ENCODE assay signal across 1 cellular context in genomic region chr11:12377106-12377823, GRCh38.
TF ChIP-seq lines count a peak whose summit lies in the region.

Gene PARVA (plus strand): TSS chr11:12377571. CDS start chr11:12377648, 77 bp downstream.

TF ChIP-seq in HepG2, 621 proteins besides CTCF, POLR2A, EP300 and RAD21 (continued from another document):
- TF ChIP-seq, protein P1, sequence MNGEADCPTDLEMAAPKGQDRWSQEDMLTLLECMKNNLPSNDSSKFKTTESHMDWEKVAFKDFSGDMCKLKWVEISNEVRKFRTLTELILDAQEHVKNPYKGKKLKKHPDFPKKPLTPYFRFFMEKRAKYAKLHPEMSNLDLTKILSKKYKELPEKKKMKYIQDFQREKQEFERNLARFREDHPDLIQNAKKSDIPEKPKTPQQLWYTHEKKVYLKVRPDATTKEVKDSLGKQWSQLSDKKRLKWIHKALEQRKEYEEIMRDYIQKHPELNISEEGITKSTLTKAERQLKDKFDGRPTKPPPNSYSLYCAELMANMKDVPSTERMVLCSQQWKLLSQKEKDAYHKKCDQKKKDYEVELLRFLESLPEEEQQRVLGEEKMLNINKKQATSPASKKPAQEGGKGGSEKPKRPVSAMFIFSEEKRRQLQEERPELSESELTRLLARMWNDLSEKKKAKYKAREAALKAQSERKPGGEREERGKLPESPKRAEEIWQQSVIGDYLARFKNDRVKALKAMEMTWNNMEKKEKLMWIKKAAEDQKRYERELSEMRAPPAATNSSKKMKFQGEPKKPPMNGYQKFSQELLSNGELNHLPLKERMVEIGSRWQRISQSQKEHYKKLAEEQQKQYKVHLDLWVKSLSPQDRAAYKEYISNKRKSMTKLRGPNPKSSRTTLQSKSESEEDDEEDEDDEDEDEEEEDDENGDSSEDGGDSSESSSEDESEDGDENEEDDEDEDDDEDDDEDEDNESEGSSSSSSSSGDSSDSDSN (CRISPR knock-in tag; IDR thresholded peaks at IDR 0.05), result peak; percentile 54; the same call in 1 of the 2 replicates
- TF ChIP-seq NR2F1 (CRISPR knock-in tag; IDR thresholded peaks at IDR 0.05), result no peak
- TF ChIP-seq POLR2AphosphoS5 (IDR thresholded peaks at IDR 0.05; ENCODE audit: low read depth, low read length), result no peak; the same call in 1 of the 2 replicates
- TF ChIP-seq ZEB1 (IDR thresholded peaks at IDR 0.05; ENCODE audit: insufficient replicate concordance, low read depth), result no peak
- TF ChIP-seq ATF2 (CRISPR knock-in tag; IDR thresholded peaks at IDR 0.05), result no peak
- 0 out of 2 replicates have a peak, but pooled peaks have one; percentile 45 for TF ChIP-seq ZNF724P (CRISPR knock-in tag; IDR thresholded peaks at IDR 0.05; ENCODE audit: borderline replicate concordance)
- 0 out of 2 replicates have a peak, but pooled peaks have one; percentile 43 for TF ChIP-seq REPIN1 (CRISPR knock-in tag; IDR thresholded peaks at IDR 0.05; ENCODE audit: borderline replicate concordance, low read depth)
- peak; percentile 33 for TF ChIP-seq TEAD3 (CRISPR knock-in tag; optimal IDR thresholded peaks at IDR 0.05; ENCODE audit: borderline replicate concordance)
- TF ChIP-seq PREB (CRISPR knock-in tag; IDR thresholded peaks at IDR 0.05), result no peak
- TF ChIP-seq HMGXB4 (CRISPR knock-in tag; IDR thresholded peaks at IDR 0.05; ENCODE audit: borderline replicate concordance in 1 of 2, low read depth in 1 of 2), result peak in 1 of 2 experiments; percentile 27; a peak in 1 of 4 replicates
- TF ChIP-seq SRSF1 (optimal IDR thresholded peaks at IDR 0.05; ENCODE audit: low read depth, low read length), result peak; percentile 38
- TF ChIP-seq ZNF292 (CRISPR knock-in tag; IDR thresholded peaks at IDR 0.05; ENCODE audit: borderline replicate concordance, low read depth), result no peak
- TF ChIP-seq KAT2B (IDR thresholded peaks at IDR 0.05; ENCODE audit: borderline replicate concordance, low read depth, low read length), result no peak
- no peak for TF ChIP-seq STAG1 (CRISPR knock-in tag; IDR thresholded peaks at IDR 0.05)
- TF ChIP-seq ZNF788 (CRISPR knock-in tag; IDR thresholded peaks at IDR 0.05; ENCODE audit: borderline replicate concordance), result 0 out of 2 replicates have a peak, but pooled peaks have one; percentile 32
- TF ChIP-seq DMAP1 (CRISPR knock-in tag; IDR thresholded peaks at IDR 0.05), result peak; percentile 59; the same call in 1 of the 2 replicates
- TF ChIP-seq, protein P2, sequence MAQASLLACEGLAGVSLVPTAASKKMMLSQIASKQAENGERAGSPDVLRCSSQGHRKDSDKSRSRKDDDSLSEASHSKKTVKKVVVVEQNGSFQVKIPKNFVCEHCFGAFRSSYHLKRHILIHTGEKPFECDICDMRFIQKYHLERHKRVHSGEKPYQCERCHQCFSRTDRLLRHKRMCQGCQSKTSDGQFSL (CRISPR knock-in tag; IDR thresholded peaks at IDR 0.05), result 0 out of 2 replicates have a peak, but pooled peaks have one; percentile 15
- 0 out of 2 replicates have a peak, but pooled peaks have one; percentile 33 for TF ChIP-seq SNAPC2 (CRISPR knock-in tag; IDR thresholded peaks at IDR 0.05)
- TF ChIP-seq ZBTB7B (CRISPR knock-in tag; IDR thresholded peaks at IDR 0.05), result no peak
- no peak for TF ChIP-seq ZNF576 (CRISPR knock-in tag; IDR thresholded peaks at IDR 0.05)
- no peak for TF ChIP-seq TRIM22 (IDR thresholded peaks at IDR 0.05)
- TF ChIP-seq TGIF2 (CRISPR knock-in tag; IDR thresholded peaks at IDR 0.05), result 0 out of 2 replicates have a peak, but pooled peaks have one; percentile 6
- 0 out of 2 replicates have a peak, but pooled peaks have one; percentile 25 for TF ChIP-seq ELF3 (CRISPR knock-in tag; IDR thresholded peaks at IDR 0.05)
- peak; percentile 24 for TF ChIP-seq ASH2L (IDR thresholded peaks at IDR 0.05; ENCODE audit: insufficient read length, low read depth, low read length)
- TF ChIP-seq, protein P3, sequence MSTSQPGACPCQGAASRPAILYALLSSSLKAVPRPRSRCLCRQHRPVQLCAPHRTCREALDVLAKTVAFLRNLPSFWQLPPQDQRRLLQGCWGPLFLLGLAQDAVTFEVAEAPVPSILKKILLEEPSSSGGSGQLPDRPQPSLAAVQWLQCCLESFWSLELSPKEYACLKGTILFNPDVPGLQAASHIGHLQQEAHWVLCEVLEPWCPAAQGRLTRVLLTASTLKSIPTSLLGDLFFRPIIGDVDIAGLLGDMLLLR (CRISPR knock-in tag; IDR thresholded peaks at IDR 0.05), result 0 out of 2 replicates have a peak, but pooled peaks have one; percentile 44
- TF ChIP-seq MBNL3 (CRISPR knock-in tag; conservative IDR thresholded peaks at IDR 0.05), result no peak
- no peak for TF ChIP-seq SOX6 (IDR thresholded peaks at IDR 0.05)
- 0 out of 2 replicates have a peak, but pooled peaks have one; percentile 15 for TF ChIP-seq SOX6 (CRISPR knock-in tag; IDR thresholded peaks at IDR 0.05)
- peak; percentile 88 for TF ChIP-seq PHF8 (CRISPR knock-in tag; IDR thresholded peaks at IDR 0.05)
- no peak for TF ChIP-seq ZNF564 (CRISPR knock-in tag; IDR thresholded peaks at IDR 0.05)
- TF ChIP-seq ZNF468 (CRISPR knock-in tag; IDR thresholded peaks at IDR 0.05), result no peak
- TF ChIP-seq ZNF333 (CRISPR knock-in tag; IDR thresholded peaks at IDR 0.05; ENCODE audit: borderline replicate concordance), result peak; percentile 48; the same call in 1 of the 2 replicates
- TF ChIP-seq RFXAP (CRISPR knock-in tag; IDR thresholded peaks at IDR 0.05; ENCODE audit: borderline replicate concordance), result 0 out of 2 replicates have a peak, but pooled peaks have one; percentile 28
- peak; percentile 36 for TF ChIP-seq XRCC5 (optimal IDR thresholded peaks at IDR 0.05; ENCODE audit: low read length)
- TF ChIP-seq POLR2AphosphoS2 (IDR thresholded peaks at IDR 0.05; ENCODE audit: low read depth, low read length), result no peak
- TF ChIP-seq NCOA5 (CRISPR knock-in tag; IDR thresholded peaks at IDR 0.05), result no peak
- no peak; the same call in none of the 2 replicates for TF ChIP-seq TOPORS (CRISPR knock-in tag; IDR thresholded peaks at IDR 0.05)
- TF ChIP-seq ZNF567 (CRISPR knock-in tag; IDR thresholded peaks at IDR 0.05; ENCODE audit: borderline replicate concordance), result 0 out of 2 replicates have a peak, but pooled peaks have one; percentile 38
- TF ChIP-seq, protein P4, sequence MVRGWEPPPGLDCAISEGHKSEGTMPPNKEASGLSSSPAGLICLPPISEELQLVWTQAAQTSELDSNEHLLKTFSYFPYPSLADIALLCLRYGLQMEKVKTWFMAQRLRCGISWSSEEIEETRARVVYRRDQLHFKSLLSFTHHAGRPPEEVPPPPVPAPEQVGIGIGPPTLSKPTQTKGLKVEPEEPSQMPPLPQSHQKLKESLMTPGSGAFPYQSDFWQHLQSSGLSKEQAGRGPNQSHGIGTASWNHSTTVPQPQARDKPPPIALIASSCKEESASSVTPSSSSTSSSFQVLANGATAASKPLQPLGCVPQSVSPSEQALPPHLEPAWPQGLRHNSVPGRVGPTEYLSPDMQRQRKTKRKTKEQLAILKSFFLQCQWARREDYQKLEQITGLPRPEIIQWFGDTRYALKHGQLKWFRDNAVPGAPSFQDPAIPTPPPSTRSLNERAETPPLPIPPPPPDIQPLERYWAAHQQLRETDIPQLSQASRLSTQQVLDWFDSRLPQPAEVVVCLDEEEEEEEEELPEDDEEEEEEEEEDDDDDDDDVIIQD (CRISPR knock-in tag; IDR thresholded peaks at IDR 0.05; ENCODE audit: low read depth), result no peak
- no peak for TF ChIP-seq ZNF577 (CRISPR knock-in tag; IDR thresholded peaks at IDR 0.05; ENCODE audit: borderline replicate concordance, low read depth)
- no peak; the same call in 1 of the 2 replicates for TF ChIP-seq ZNF589 (CRISPR knock-in tag; conservative IDR thresholded peaks at IDR 0.05)
- TF ChIP-seq, protein P5, sequence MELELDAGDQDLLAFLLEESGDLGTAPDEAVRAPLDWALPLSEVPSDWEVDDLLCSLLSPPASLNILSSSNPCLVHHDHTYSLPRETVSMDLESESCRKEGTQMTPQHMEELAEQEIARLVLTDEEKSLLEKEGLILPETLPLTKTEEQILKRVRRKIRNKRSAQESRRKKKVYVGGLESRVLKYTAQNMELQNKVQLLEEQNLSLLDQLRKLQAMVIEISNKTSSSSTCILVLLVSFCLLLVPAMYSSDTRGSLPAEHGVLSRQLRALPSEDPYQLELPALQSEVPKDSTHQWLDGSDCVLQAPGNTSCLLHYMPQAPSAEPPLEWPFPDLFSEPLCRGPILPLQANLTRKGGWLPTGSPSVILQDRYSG (CRISPR knock-in tag; IDR thresholded peaks at IDR 0.05), result peak; percentile 9; the same call in 1 of the 2 replicates
- TF ChIP-seq ZNF563 (CRISPR knock-in tag; IDR thresholded peaks at IDR 0.05), result no peak; the same call in 1 of the 2 replicates
TF ChIP-seq in HepG2: peak in this region for 61.
